16 cellular contexts compared by ENCODE assay signal in genomic region chr22:44351037-44351436, GRCh38. TPM values are rescaled to one million over a fixed set of nuclear protein-coding genes. Genes with fewer than 3 reads are reported as not detected.
"Had no signal": no experiment of that assay in that cellular context is flagged by ENCODE, and none has a peak within 500 bp of the region (broad histone marks: within the 10 kb centered on the region; RNA-seq: fewer than 3 reads in every experiment).

No MANE protein-coding gene starts in this region.

- H3K27ac ChIP-seq: gastroesophageal sphincter, hepatocyte, neutrophil, transverse colon, WERI-Rb-1 had no signal

- H3K4me2 ChIP-seq: hepatocyte had no signal

- H3K4me3 Mint-ChIP-seq: activated CD8-positive, alpha-beta T cell treated with anti-CD3 and anti-CD28 coated beads for 36 hours; activated T-helper 1 cell treated with anti-CD3 and anti-CD28 coated beads, Interleukin-12 subunit alpha, Interleukin-12 subunit beta, Interleukin-2, Interleukin-4 antibody, amounts not matched to agents 30 ng/mL and 10 ng/mL and 1 ng/mL, durations not matched to agents 14 hours and 24 hours and 36 hours; stimulated activated memory B cell treated with anti-CD40 and anti-IgM and Interleukin-4, amounts not matched to agents 10 μg/mL and 1 μg/mL and 100 μg/mL, for 72 hours; T-cell had no signal

- H3K4me1 Mint-ChIP-seq: naive B cell had no signal

- H3K36me3 Mint-ChIP-seq: naive B cell; stimulated activated memory B cell treated with anti-CD40 and anti-IgM and Interleukin-4, amounts not matched to agents 10 μg/mL and 1 μg/mL and 100 μg/mL, for 72 hours; T-cell had no signal

- DNase-seq: activated CD4-positive, alpha-beta T cell treated with anti-CD3 and anti-CD28 coated beads for 4 hours; activated CD8-positive, alpha-beta memory T cell treated with anti-CD3 and anti-CD28 coated beads, Interleukin-2, amount 50 U/mL, for 4 hours; cortex of kidney; effector CD8-positive, alpha-beta T cell; midbrain; naive B cell; small intestine; T-cell had no signal

- FAIRE-seq: small intestine had no signal

- H3K27ac Mint-ChIP-seq: activated CD8-positive, alpha-beta T cell treated with anti-CD3 and anti-CD28 coated beads for 36 hours; stimulated activated memory B cell treated with anti-CD40 and anti-IgM and Interleukin-4, amounts not matched to agents 10 μg/mL and 1 μg/mL and 100 μg/mL, for 72 hours; T-cell had no signal

- H3K79me2 ChIP-seq: hepatocyte had no signal

- H3K4me3 ChIP-seq: gastroesophageal sphincter, hepatocyte, transverse colon had no signal

- ATAC-seq: stimulated activated memory B cell treated with anti-CD40 and anti-IgM and Interleukin-4, amounts not matched to agents 10 μg/mL and 1 μg/mL and 100 μg/mL, for 72 hours had no signal

- H3K9me3 ChIP-seq: gastroesophageal sphincter, neutrophil, transverse colon had no signal

- H3K9me3 Mint-ChIP-seq: activated CD8-positive, alpha-beta T cell treated with anti-CD3 and anti-CD28 coated beads for 36 hours; activated T-helper 1 cell treated with anti-CD3 and anti-CD28 coated beads, Interleukin-12 subunit alpha, Interleukin-12 subunit beta, Interleukin-2, Interleukin-4 antibody, amounts not matched to agents 30 ng/mL and 10 ng/mL and 1 ng/mL, durations not matched to agents 14 hours and 24 hours and 36 hours; stimulated activated memory B cell treated with anti-CD40 and anti-IgM and Interleukin-4, amounts not matched to agents 10 μg/mL and 1 μg/mL and 100 μg/mL, for 72 hours; T-cell had no signal

- H3K27me3 ChIP-seq: hepatocyte had no signal

- H3K36me3 ChIP-seq: gastroesophageal sphincter, neutrophil, transverse colon, WERI-Rb-1 had no signal

- H2AFZ ChIP-seq: hepatocyte had no signal

RNA-seq across cellular contexts. Expression of gene SHISAL1, which starts 38.3 kb away (rescaled TPM):
- total RNA-seq: activated CD8-positive, alpha-beta T cell treated with anti-CD3 and anti-CD28 coated beads for 36 hours; activated T-helper 1 cell treated with anti-CD3 and anti-CD28 coated beads, Interleukin-12 subunit alpha, Interleukin-12 subunit beta, Interleukin-2, Interleukin-4 antibody, amounts not matched to agents 30 ng/mL and 10 ng/mL and 1 ng/mL, durations not matched to agents 14 hours and 24 hours and 36 hours had no signal
